1 cellular context compared by ENCODE assay signal in the genomic region with DNA sequence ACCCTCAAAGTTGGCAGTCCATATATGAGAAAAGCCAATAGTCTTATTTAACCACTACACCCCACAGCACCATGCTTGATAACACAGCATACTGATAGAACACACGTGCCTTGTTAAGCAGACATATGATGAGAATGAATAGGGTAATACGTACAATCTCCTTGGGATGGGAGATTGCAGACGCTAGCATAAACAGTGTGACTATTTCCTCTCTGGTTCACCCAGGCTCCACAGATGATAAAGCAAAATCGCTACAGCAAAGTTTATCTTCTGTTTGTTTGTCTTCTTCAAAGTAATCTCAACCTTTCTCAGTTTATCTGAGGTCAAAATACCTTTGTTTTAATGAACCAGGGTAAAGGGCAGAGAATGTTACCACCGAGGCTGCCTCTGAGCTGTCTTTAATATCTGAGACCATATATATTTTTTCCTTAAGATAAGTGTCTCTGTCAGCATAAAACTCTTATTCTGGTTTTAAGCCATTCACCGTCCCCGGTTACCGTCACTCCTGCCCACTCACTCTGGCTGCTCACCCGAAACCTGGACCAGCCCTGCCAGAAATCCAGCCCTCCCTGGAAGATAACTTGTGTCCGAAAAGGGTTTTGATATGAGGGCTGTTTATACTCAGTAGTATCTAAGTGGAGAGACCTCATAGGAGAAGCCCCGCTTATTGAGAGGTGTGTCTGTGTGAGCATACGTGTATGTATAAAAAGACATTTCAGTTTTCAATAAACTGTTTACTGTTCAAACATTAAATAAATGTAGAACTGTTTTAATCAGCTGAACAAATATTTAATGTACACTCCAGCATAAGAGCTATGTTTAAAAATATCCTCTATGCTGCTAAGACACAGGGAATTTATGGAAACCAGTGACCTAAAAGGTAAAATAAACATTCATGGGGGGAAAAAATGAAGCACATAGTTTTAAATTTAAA.
TF ChIP-seq lines count a peak whose summit lies in the region.

No MANE protein-coding gene starts in this region.

TF ChIP-seq in liver, 16 proteins besides CTCF, POLR2A, EP300 and RAD21 (continued from another document):
- TF ChIP-seq JUND (IDR thresholded peaks at IDR 0.05): peak in 1 of 2 donors; percentile 23
- no peak for TF ChIP-seq HNF4G (IDR thresholded peaks at IDR 0.05)
- peak; percentile 51 to 77 for TF ChIP-seq HNF4A (conservative IDR thresholded peaks at IDR 0.05)
- TF ChIP-seq NR2F2 (IDR thresholded peaks at IDR 0.05): no peak
